ENCODE assay signal across 10 cellular contexts in the genomic region with DNA sequence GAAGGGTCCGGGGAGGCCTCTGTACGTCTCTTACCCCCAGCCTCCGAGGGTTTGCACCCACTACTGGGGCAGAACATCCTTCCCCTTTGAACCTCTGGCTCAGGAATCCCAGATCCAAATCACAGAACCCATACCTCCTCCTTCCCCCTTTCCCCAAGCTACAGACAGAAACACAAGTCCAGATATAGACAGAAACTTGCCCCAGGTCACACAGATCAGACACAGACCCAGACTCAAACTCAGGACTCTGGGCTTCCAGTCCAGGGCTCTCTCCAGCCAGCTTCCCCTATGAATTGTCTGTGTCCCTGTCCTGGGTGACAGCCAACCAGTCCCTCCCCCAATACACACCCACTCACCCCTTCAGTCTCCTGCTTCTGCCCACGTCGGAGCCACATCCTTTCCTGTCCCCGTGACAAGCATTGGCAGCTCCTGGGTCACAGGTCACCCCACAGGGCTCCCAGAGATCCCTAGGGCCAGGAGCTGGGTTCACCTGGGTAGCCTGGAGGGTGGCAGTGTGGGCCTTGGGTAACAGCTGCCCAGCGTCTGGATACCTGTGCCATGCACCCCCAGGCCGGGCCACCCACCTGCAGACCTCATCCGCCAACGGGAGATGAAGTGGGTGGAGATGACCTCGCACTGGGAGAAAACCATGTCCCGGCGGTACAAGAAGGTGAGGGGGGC. TPM values are rescaled to one million over a fixed set of nuclear protein-coding genes. Genes with fewer than 3 reads are reported as not detected.
DNase-seq lines count a peak whose midpoint lies in the region; TF ChIP-seq lines count a peak whose summit lies in the region.
"Had no signal": no experiment of that assay in that cellular context is flagged by ENCODE, and none has a peak within 500 bp of the region (broad histone marks: within the 10 kb centered on the region; RNA-seq: fewer than 3 reads in every experiment).

No MANE protein-coding gene starts in this region.

- no peak overlapping the region for H2BK12ac ChIP-seq in mesenchymal stem cell (ENCODE audit: low read length in 2 of 2)

- no peak overlapping the region for H4K8ac ChIP-seq in mesenchymal stem cell (ENCODE audit: low read length)

- no peak overlapping the region for H2BK15ac ChIP-seq in mesenchymal stem cell (ENCODE audit: low read depth, poor library complexity, severe bottlenecking)

- 87% methylated on average over 13 of the region's 13 CpGs for WGBS in mesenchymal stem cell
- WGBS in transverse colon (ENCODE audit: low coverage in 1 of 2), 2 donors = 78% methylated on average over 13 of the region's 13 CpGs; no CpG with 5 or more reads in 1 of the 2 donors

- H3K4me3 ChIP-seq in mesenchymal stem cell (ENCODE audit: insufficient read depth in 1 of 2, low read depth in 1 of 2, low read length in 2 of 2) (no peak overlapping the region), transverse colon (peak overlapping the region in 2 of 4 donors; percentile 26 to 39), tibial artery (no peak overlapping the region), coronary artery (no peak overlapping the region)

- no peak overlapping the region for H3K23ac ChIP-seq in mesenchymal stem cell (ENCODE audit: low read length in 2 of 2)

- no peaks in the 10 kb centered on the region for H3K79me1 ChIP-seq in mesenchymal stem cell (replicated peaks; ENCODE audit: low read length, poor library complexity, severe bottlenecking)

- H3K27ac ChIP-seq in mesenchymal stem cell (ENCODE audit: low read length, poor library complexity, severe bottlenecking) = no peak overlapping the region
- peak overlapping the region; percentile 68 to 98 (median 84) for H3K27ac ChIP-seq in transverse colon
- no peak overlapping the region for H3K27ac ChIP-seq in tibial artery
- H3K27ac ChIP-seq in coronary artery = no peak overlapping the region

- no peak overlapping the region for H3K9ac ChIP-seq in mesenchymal stem cell (ENCODE audit: low read length)

- DNase-seq in activated T-cell treated with anti-CD3 and anti-CD28 coated beads, Interleukin-2, amount 50 U/mL, for 1 hour = peak; percentile 54
- DNase-seq in activated T-cell treated with anti-CD3 and anti-CD28 coated beads for 4 hours (no peak), mesenchymal stem cell (no peak), transverse colon (no peak), tibial artery (no peak), coronary artery (ENCODE audit: low spot score) (no peak), glomerular visceral epithelial cell (ENCODE audit: extremely low spot score) (no peak)
- DNase-seq in activated T-cell treated with anti-CD3 and anti-CD28 coated beads, Interleukin-2, amount 50 U/mL, for 48 hours = peak; percentile 72 to 77

- H2BK5ac ChIP-seq in mesenchymal stem cell (ENCODE audit: low read depth, low read length, poor library complexity, severe bottlenecking) = no peak overlapping the region

- in situ Hi-C loops in transverse colon (cut with MboI; ENCODE audit: low pct_ligation_motif_present in 1 of 4, low pct_unique_long_range_greater_than_20kb in 1 of 4, low sequenced_read_pairs in 3 of 4) = no loop called here

- TF ChIP-seq EP300 in transverse colon (IDR thresholded peaks at IDR 0.05; ENCODE audit: low read depth) = no peak

- H3K14ac ChIP-seq in mesenchymal stem cell (ENCODE audit: low read length in 2 of 2) = no peak overlapping the region

- H3K18ac ChIP-seq in mesenchymal stem cell (ENCODE audit: low read depth in 1 of 2, low read length in 2 of 2) = no peak overlapping the region

- H2BK120ac ChIP-seq in mesenchymal stem cell (ENCODE audit: low read depth, low read length) = no peak overlapping the region

- H3K4me2 ChIP-seq in mesenchymal stem cell (ENCODE audit: low read length, poor library complexity, severe bottlenecking) = no peak overlapping the region

- peak overlapping the region; percentile 9 for H4K91ac ChIP-seq in mesenchymal stem cell (ENCODE audit: low read length)

- no peak for TF ChIP-seq POLR2A in transverse colon (IDR thresholded peaks at IDR 0.05)

- intact Hi-C loops in transverse colon (cut with DNase I; ENCODE audit: low total_unique reads) (loop anchor here (5.0 kb wide), 1 partner anchor 78 kb away; a partner anchor contains a TSS), tibial artery (cut with DNase I; ENCODE audit: low total_unique reads) (loop anchor here (5.0 kb wide), 1 partner anchor 63 kb away; a partner anchor contains a TSS)

- no peaks in the 10 kb centered on the region for H3K9me3 ChIP-seq in mesenchymal stem cell (ENCODE audit: control insufficient read depth, low read length)
- no peaks in the 10 kb centered on the region for H3K9me3 ChIP-seq in transverse colon
- H3K9me3 ChIP-seq in tibial artery = no peaks in the 10 kb centered on the region

- no peak overlapping the region for H2AK5ac ChIP-seq in mesenchymal stem cell (ENCODE audit: low read length, severe bottlenecking)

- no peak overlapping the region for H3K4ac ChIP-seq in mesenchymal stem cell (ENCODE audit: low read depth in 1 of 2, low read length in 2 of 2)

- TF ChIP-seq CTCF in transverse colon (IDR thresholded peaks at IDR 0.05) (no peak), tibial artery (IDR thresholded peaks at IDR 0.05) (no peak), coronary artery (IDR thresholded peaks at IDR 0.05) (no peak)

- H3K4me1 ChIP-seq in mesenchymal stem cell (ENCODE audit: control insufficient read depth, insufficient read depth, low read depth, low read length) (peaks cover 20% of the 10 kb centered on the region), transverse colon (peaks cover 15 to 27% (median 23%) of the 10 kb centered on the region in 4 donors), tibial artery (peaks cover 0 to 27% (median 17%) of the 10 kb centered on the region in 4 donors)

- peaks cover 5 to 7% of the 10 kb centered on the region in 2 experiments for H3K36me3 ChIP-seq in mesenchymal stem cell (ENCODE audit: control insufficient read depth in 1 of 2, insufficient read depth in 2 of 2, low read depth in 1 of 2, low read length in 2 of 2)
- no peaks in the 10 kb centered on the region for H3K36me3 ChIP-seq in transverse colon
- H3K36me3 ChIP-seq in tibial artery = peaks cover 0 to 5% (median 3%) of the 10 kb centered on the region in 3 donors

- H3K27me3 ChIP-seq in mesenchymal stem cell (ENCODE audit: control insufficient read depth in 1 of 2, insufficient read depth in 1 of 2, low read length in 2 of 2) (peaks cover under 1 to 37% of the 10 kb centered on the region in 2 experiments), transverse colon (peaks cover 4% of the 10 kb centered on the region), tibial artery (peaks cover 0 to 59% of the 10 kb centered on the region in 2 donors)

- no peak overlapping the region for H2AFZ ChIP-seq in mesenchymal stem cell (ENCODE audit: low read depth, low read length)

RNA-seq across cellular contexts. Expression of a gene that starts 0.8 kb away (rescaled TPM):
- polyA plus RNA-seq in mesenchymal stem cell (2013, experiment 1 of 2) = not detected
- polyA plus RNA-seq in mesenchymal stem cell (2013, experiment 2 of 2) = not detected
- total RNA-seq in transverse colon = 10 to 100 TPM in 2 of 4 donors, 1 to 10 TPM in 2; 1.2 to 17.2 (median 7.4) TPM
- total RNA-seq: A673 had no signal
- polyA plus RNA-seq: keratinocyte had no signal

RNA-seq across cellular contexts. Expression of a gene that starts 3.0 kb away (rescaled TPM):
- 157 TPM for polyA plus RNA-seq in mesenchymal stem cell (2013, experiment 1 of 2)
- polyA plus RNA-seq in mesenchymal stem cell (2013, experiment 2 of 2) = 161 TPM
- total RNA-seq in transverse colon = 100 to 1,000 TPM in 3 of 4 donors, 10 to 100 TPM in 1; 83.0 to 251 (median 163) TPM

RNA-seq across cellular contexts. Expression of a gene that starts 10.8 kb away (rescaled TPM):
- polyA plus RNA-seq in mesenchymal stem cell (2013, experiment 1 of 2) = 0.11 TPM
- polyA plus RNA-seq in mesenchymal stem cell (2013, experiment 2 of 2) = 0.07 TPM
- 1 to 10 TPM in 1 of 4 donors, under 1 TPM in 3; 0.27 to 4.4 (median 0.43) TPM for total RNA-seq in transverse colon
- polyA plus RNA-seq: keratinocyte had no signal

RNA-seq across cellular contexts. Expression of a gene that starts 12.9 kb away (rescaled TPM):
- polyA plus RNA-seq in mesenchymal stem cell (2013, experiment 1 of 2) = 8.5 TPM
- polyA plus RNA-seq in mesenchymal stem cell (2013, experiment 2 of 2) = 7.7 TPM
- 100 to 1,000 TPM in 2 of 4 donors, 10 to 100 TPM in 2; 37.8 to 470 (median 95.3) TPM for total RNA-seq in transverse colon

RNA-seq across cellular contexts. Expression of a gene that starts 23.6 kb away (rescaled TPM):
- 35.0 TPM for polyA plus RNA-seq in mesenchymal stem cell (2013, experiment 1 of 2)
- 33.7 TPM for polyA plus RNA-seq in mesenchymal stem cell (2013, experiment 2 of 2)
- total RNA-seq in transverse colon = 100 to 1,000 TPM in 1 of 4 donors, 10 to 100 TPM in 3; 53.5 to 108 (median 75.9) TPM

Comparison
In these comparisons a context has a peak if more than half of its experiments do, and no peak if none do; other contexts are left out.
1. DNase-seq: peak in activated T-cell treated with anti-CD3 and anti-CD28 coated beads, Interleukin-2, amount 50 U/mL, for 1 hour (single experiment) and activated T-cell treated with anti-CD3 and anti-CD28 coated beads, Interleukin-2, amount 50 U/mL, for 48 hours (2 of 2); none in activated T-cell treated with anti-CD3 and anti-CD28 coated beads for 4 hours (single experiment), mesenchymal stem cell (single experiment), transverse colon (single experiment), tibial artery (0 of 2), coronary artery (single experiment) and glomerular visceral epithelial cell (single experiment).
2. H3K27ac ChIP-seq: peak in transverse colon (4 of 4); none in mesenchymal stem cell (single experiment), tibial artery (0 of 2) and coronary artery (0 of 2).